1 cellular context compared by ENCODE assay signal in the genomic region with DNA sequence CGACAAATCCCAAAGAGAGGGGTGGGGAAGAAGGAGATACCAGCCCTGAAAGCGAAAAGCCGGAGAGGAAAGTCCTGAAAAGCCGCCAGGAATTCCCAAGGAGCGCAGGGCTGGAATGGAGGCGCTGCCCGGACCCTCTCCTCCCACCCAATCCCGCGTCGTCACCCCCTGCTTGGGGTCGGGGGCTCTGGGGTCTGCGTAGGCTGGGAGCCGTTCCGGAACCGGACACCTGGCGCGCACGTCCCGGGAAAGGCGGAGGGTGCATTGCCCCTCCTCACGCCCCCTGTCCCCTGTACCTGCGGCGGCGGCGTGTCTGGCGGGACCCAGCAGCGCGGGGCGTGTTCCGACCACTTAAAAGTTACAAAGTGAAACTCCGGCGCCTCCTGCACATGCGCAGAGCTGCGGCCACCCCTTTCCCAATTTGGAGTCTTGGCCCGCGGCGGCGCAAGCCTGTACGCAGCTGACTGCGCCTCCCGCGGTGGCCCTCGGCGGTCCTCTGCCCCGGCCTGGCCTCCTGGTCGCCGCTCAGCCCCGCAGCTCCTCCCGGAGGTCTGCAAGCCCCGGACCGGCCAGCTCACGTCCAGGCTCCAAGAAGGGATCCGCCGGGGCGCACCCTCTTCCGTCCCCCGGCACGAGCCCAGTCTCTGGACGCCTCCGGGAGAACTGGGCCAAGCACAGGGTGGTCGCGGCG.
A peak's percentile ranks its signal among the peaks of the same experiment; 100 is the strongest.
TF ChIP-seq lines count a peak whose summit lies in the region.

A gene (minus strand): TSS at position 373 of the 691 bp plus-strand sequence. CDS start 4,800 bp downstream, outside the sequence.

TF ChIP-seq in HepG2, 621 proteins besides CTCF, POLR2A, EP300 and RAD21 (continued from another document and continues in another):
- TF ChIP-seq, protein P1, sequence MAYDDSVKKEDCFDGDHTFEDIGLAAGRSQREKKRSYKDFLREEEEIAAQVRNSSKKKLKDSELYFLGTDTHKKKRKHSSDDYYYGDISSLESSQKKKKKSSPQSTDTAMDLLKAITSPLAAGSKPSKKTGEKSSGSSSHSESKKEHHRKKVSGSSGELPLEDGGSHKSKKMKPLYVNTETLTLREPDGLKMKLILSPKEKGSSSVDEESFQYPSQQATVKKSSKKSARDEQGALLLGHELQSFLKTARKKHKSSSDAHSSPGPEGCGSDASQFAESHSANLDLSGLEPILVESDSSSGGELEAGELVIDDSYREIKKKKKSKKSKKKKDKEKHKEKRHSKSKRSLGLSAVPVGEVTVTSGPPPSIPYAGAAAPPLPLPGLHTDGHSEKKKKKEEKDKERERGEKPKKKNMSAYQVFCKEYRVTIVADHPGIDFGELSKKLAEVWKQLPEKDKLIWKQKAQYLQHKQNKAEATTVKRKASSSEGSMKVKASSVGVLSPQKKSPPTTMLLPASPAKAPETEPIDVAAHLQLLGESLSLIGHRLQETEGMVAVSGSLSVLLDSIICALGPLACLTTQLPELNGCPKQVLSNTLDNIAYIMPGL (CRISPR knock-in tag; IDR thresholded peaks at IDR 0.05; ENCODE audit: borderline replicate concordance in 1 of 2, low read depth in 1 of 2): peak; percentile 84 to 93; a peak in 3 of 4 replicates
- TF ChIP-seq CENPX (CRISPR knock-in tag; IDR thresholded peaks at IDR 0.05): no peak
- no peak for TF ChIP-seq ZNF629 (CRISPR knock-in tag; conservative IDR thresholded peaks at IDR 0.05)
- no peak for TF ChIP-seq CBFB (CRISPR knock-in tag; IDR thresholded peaks at IDR 0.05)
- peak; percentile 50; the same call in 1 of the 2 replicates for TF ChIP-seq ZNF333 (CRISPR knock-in tag; IDR thresholded peaks at IDR 0.05; ENCODE audit: borderline replicate concordance)
- TF ChIP-seq HES4 (CRISPR knock-in tag; IDR thresholded peaks at IDR 0.05; ENCODE audit: borderline replicate concordance): 0 out of 2 replicates have a peak, but pooled peaks have one; percentile 22
- no peak for TF ChIP-seq TCF12 (IDR thresholded peaks at IDR 0.05)
- 0 out of 2 replicates have a peak, but pooled peaks have one; percentile 52 for TF ChIP-seq TCF12 (CRISPR knock-in tag; IDR thresholded peaks at IDR 0.05)
- TF ChIP-seq ZNF891 (CRISPR knock-in tag; IDR thresholded peaks at IDR 0.05): no peak
- peak; percentile 50 for TF ChIP-seq XRCC5 (optimal IDR thresholded peaks at IDR 0.05; ENCODE audit: low read length)
- TF ChIP-seq, protein P2, sequence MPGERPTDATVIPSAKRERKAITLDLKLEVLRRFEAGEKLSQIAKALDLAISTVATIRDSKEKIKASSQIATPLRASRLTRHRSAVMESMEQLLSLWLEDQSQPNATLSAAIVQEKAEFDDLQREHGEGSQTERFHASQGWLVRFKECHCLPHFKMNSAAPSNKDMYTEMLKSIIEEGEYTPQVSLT (CRISPR knock-in tag; IDR thresholded peaks at IDR 0.05; ENCODE audit: borderline replicate concordance, low read depth): no peak
- TF ChIP-seq, protein P3, sequence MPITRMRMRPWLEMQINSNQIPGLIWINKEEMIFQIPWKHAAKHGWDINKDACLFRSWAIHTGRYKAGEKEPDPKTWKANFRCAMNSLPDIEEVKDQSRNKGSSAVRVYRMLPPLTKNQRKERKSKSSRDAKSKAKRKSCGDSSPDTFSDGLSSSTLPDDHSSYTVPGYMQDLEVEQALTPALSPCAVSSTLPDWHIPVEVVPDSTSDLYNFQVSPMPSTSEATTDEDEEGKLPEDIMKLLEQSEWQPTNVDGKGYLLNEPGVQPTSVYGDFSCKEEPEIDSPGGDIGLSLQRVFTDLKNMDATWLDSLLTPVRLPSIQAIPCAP (CRISPR knock-in tag; IDR thresholded peaks at IDR 0.05; ENCODE audit: low read depth): peak; percentile 59; the same call in 1 of the 2 replicates
- TF ChIP-seq, protein P4, sequence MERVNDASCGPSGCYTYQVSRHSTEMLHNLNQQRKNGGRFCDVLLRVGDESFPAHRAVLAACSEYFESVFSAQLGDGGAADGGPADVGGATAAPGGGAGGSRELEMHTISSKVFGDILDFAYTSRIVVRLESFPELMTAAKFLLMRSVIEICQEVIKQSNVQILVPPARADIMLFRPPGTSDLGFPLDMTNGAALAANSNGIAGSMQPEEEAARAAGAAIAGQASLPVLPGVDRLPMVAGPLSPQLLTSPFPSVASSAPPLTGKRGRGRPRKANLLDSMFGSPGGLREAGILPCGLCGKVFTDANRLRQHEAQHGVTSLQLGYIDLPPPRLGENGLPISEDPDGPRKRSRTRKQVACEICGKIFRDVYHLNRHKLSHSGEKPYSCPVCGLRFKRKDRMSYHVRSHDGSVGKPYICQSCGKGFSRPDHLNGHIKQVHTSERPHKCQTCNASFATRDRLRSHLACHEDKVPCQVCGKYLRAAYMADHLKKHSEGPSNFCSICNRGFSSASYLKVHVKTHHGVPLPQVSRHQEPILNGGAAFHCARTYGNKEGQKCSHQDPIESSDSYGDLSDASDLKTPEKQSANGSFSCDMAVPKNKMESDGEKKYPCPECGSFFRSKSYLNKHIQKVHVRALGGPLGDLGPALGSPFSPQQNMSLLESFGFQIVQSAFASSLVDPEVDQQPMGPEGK (CRISPR knock-in tag; IDR thresholded peaks at IDR 0.05): peak; percentile 41
- no peak for TF ChIP-seq HNRNPUL1 (IDR thresholded peaks at IDR 0.05; ENCODE audit: low read depth, low read length)
- TF ChIP-seq ZNF614 (CRISPR knock-in tag; IDR thresholded peaks at IDR 0.05; ENCODE audit: borderline replicate concordance): peak; percentile 24; the same call in 1 of the 2 replicates
- peak; percentile 83; the same call in 1 of the 2 replicates for TF ChIP-seq SIN3A (IDR thresholded peaks at IDR 0.05; ENCODE audit: borderline replicate concordance, low read depth, low read length)
- TF ChIP-seq ELF1 (CRISPR knock-in tag; IDR thresholded peaks at IDR 0.05): no peak
- TF ChIP-seq REL (CRISPR knock-in tag; conservative IDR thresholded peaks at IDR 0.05): 0 out of 2 replicates have a peak, but pooled peaks have one; percentile 37
- no peak for TF ChIP-seq ZNF562 (CRISPR knock-in tag; IDR thresholded peaks at IDR 0.05; ENCODE audit: borderline replicate concordance)
- peak; percentile 62 for TF ChIP-seq CBX1 (IDR thresholded peaks at IDR 0.05; ENCODE audit: low read depth)
- TF ChIP-seq NFKB2 (CRISPR knock-in tag; IDR thresholded peaks at IDR 0.05; ENCODE audit: borderline replicate concordance): no peak
- TF ChIP-seq, protein P5, sequence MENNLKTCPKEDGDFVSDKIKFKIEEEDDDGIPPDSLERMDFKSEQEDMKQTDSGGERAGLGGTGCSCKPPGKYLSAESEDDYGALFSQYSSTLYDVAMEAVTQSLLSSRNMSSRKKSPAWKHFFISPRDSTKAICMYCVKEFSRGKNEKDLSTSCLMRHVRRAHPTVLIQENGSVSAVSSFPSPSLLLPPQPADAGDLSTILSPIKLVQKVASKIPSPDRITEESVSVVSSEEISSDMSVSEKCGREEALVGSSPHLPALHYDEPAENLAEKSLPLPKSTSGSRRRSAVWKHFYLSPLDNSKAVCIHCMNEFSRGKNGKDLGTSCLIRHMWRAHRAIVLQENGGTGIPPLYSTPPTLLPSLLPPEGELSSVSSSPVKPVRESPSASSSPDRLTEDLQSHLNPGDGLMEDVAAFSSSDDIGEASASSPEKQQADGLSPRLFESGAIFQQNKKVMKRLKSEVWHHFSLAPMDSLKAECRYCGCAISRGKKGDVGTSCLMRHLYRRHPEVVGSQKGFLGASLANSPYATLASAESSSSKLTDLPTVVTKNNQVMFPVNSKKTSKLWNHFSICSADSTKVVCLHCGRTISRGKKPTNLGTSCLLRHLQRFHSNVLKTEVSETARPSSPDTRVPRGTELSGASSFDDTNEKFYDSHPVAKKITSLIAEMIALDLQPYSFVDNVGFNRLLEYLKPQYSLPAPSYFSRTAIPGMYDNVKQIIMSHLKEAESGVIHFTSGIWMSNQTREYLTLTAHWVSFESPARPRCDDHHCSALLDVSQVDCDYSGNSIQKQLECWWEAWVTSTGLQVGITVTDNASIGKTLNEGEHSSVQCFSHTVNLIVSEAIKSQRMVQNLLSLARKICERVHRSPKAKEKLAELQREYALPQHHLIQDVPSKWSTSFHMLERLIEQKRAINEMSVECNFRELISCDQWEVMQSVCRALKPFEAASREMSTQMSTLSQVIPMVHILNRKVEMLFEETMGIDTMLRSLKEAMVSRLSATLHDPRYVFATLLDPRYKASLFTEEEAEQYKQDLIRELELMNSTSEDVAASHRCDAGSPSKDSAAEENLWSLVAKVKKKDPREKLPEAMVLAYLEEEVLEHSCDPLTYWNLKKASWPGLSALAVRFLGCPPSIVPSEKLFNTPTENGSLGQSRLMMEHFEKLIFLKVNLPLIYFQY (CRISPR knock-in tag; IDR thresholded peaks at IDR 0.05; ENCODE audit: borderline replicate concordance): peak; percentile 46; the same call in 1 of the 2 replicates
- TF ChIP-seq SOX6 (IDR thresholded peaks at IDR 0.05): no peak
- TF ChIP-seq SOX6 (CRISPR knock-in tag; IDR thresholded peaks at IDR 0.05): peak; percentile 53; the same call in 1 of the 2 replicates
- no peak for TF ChIP-seq ZBTB1 (CRISPR knock-in tag; IDR thresholded peaks at IDR 0.05; ENCODE audit: borderline replicate concordance)
- TF ChIP-seq, protein P6, sequence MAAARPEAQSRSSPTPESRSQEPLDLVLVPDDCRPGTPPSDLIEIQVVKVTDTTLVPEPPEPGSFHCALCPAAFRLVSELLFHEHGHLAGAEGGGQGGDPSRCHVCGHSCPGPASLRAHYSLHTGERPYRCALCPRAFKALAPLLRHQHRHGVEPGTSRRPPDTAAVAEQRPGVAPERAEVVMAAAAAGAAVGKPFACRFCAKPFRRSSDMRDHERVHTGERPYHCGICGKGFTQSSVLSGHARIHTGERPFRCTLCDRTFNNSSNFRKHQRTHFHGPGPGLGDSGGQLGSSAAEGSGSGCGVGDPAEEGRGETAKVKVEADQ (CRISPR knock-in tag; IDR thresholded peaks at IDR 0.05; ENCODE audit: borderline replicate concordance): no peak
- no peak; the same call in 1 of the 2 replicates for TF ChIP-seq CBX5 (CRISPR knock-in tag; IDR thresholded peaks at IDR 0.05; ENCODE audit: borderline replicate concordance)
- 0 out of 2 replicates have a peak, but pooled peaks have one; percentile 12 for TF ChIP-seq ZMAT3 (CRISPR knock-in tag; conservative IDR thresholded peaks at IDR 0.05)
- TF ChIP-seq ZC3H4 (CRISPR knock-in tag; IDR thresholded peaks at IDR 0.05; ENCODE audit: borderline replicate concordance): no peak
- TF ChIP-seq TARDBP (CRISPR knock-in tag; IDR thresholded peaks at IDR 0.05): peak; percentile 55; the same call in 1 of the 2 replicates
- TF ChIP-seq HOXA5 (CRISPR knock-in tag; IDR thresholded peaks at IDR 0.05): peak; percentile 63; the same call in 1 of the 2 replicates
- peak; percentile 84 for TF ChIP-seq ZBTB38 (CRISPR knock-in tag; IDR thresholded peaks at IDR 0.05)
- TF ChIP-seq ZNF382 (CRISPR knock-in tag; IDR thresholded peaks at IDR 0.05; ENCODE audit: borderline replicate concordance): no peak
- TF ChIP-seq RXRB (CRISPR knock-in tag; IDR thresholded peaks at IDR 0.05; ENCODE audit: borderline replicate concordance): no peak; the same call in 1 of the 2 replicates
- TF ChIP-seq ZSCAN31 (CRISPR knock-in tag; IDR thresholded peaks at IDR 0.05; ENCODE audit: low read depth): peak; percentile 50; the same call in 1 of the 2 replicates
- TF ChIP-seq, protein P7, sequence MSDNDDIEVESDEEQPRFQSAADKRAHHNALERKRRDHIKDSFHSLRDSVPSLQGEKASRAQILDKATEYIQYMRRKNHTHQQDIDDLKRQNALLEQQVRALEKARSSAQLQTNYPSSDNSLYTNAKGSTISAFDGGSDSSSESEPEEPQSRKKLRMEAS (IDR thresholded peaks at IDR 0.05): peak; percentile 72; the same call in 1 of the 2 replicates
- no peak for TF ChIP-seq ZNF577 (CRISPR knock-in tag; IDR thresholded peaks at IDR 0.05; ENCODE audit: borderline replicate concordance, low read depth)
- no peak for TF ChIP-seq ATF1 (CRISPR knock-in tag; IDR thresholded peaks at IDR 0.05)
- TF ChIP-seq, protein P8, sequence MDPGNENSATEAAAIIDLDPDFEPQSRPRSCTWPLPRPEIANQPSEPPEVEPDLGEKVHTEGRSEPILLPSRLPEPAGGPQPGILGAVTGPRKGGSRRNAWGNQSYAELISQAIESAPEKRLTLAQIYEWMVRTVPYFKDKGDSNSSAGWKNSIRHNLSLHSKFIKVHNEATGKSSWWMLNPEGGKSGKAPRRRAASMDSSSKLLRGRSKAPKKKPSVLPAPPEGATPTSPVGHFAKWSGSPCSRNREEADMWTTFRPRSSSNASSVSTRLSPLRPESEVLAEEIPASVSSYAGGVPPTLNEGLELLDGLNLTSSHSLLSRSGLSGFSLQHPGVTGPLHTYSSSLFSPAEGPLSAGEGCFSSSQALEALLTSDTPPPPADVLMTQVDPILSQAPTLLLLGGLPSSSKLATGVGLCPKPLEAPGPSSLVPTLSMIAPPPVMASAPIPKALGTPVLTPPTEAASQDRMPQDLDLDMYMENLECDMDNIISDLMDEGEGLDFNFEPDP (CRISPR knock-in tag; conservative IDR thresholded peaks at IDR 0.05): no peak
- TF ChIP-seq, protein P9, sequence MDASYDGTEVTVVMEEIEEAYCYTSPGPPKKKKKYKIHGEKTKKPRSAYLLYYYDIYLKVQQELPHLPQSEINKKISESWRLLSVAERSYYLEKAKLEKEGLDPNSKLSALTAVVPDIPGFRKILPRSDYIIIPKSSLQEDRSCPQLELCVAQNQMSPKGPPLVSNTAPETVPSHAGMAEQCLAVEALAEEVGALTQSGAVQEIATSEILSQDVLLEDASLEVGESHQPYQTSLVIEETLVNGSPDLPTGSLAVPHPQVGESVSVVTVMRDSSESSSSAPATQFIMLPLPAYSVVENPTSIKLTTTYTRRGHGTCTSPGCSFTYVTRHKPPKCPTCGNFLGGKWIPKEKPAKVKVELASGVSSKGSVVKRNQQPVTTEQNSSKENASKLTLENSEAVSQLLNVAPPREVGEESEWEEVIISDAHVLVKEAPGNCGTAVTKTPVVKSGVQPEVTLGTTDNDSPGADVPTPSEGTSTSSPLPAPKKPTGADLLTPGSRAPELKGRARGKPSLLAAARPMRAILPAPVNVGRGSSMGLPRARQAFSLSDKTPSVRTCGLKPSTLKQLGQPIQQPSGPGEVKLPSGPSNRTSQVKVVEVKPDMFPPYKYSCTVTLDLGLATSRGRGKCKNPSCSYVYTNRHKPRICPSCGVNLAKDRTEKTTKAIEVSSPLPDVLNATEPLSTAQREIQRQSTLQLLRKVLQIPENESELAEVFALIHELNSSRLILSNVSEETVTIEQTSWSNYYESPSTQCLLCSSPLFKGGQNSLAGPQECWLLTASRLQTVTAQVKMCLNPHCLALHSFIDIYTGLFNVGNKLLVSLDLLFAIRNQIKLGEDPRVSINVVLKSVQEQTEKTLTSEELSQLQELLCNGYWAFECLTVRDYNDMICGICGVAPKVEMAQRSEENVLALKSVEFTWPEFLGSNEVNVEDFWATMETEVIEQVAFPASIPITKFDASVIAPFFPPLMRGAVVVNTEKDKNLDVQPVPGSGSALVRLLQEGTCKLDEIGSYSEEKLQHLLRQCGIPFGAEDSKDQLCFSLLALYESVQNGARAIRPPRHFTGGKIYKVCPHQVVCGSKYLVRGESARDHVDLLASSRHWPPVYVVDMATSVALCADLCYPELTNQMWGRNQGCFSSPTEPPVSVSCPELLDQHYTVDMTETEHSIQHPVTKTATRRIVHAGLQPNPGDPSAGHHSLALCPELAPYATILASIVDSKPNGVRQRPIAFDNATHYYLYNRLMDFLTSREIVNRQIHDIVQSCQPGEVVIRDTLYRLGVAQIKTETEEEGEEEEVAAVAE (CRISPR knock-in tag; IDR thresholded peaks at IDR 0.05; ENCODE audit: borderline replicate concordance): no peak
- TF ChIP-seq ZMYM4 (CRISPR knock-in tag; IDR thresholded peaks at IDR 0.05): peak; percentile 10; the same call in 1 of the 2 replicates
- TF ChIP-seq GATA4 (IDR thresholded peaks at IDR 0.05; ENCODE audit: borderline replicate concordance, low read depth): 0 out of 2 replicates have a peak, but pooled peaks have one; percentile 43
- 0 out of 2 replicates have a peak, but pooled peaks have one; percentile 20 for TF ChIP-seq NCOR1 (IDR thresholded peaks at IDR 0.05; ENCODE audit: borderline replicate concordance, low read length)
- peak; percentile 61; the same call in 1 of the 2 replicates for TF ChIP-seq ZNF317 (CRISPR knock-in tag; IDR thresholded peaks at IDR 0.05)
- TF ChIP-seq STAG1 (CRISPR knock-in tag; IDR thresholded peaks at IDR 0.05): peak; percentile 37
- TF ChIP-seq CEBPB (IDR thresholded peaks at IDR 0.05; ENCODE audit: borderline replicate concordance, low read depth, low read length): peak; percentile 44; the same call in 1 of the 2 replicates
